In genomic region chr6:154474636-154475428, GRCh38 we compare ENCODE assay signal across 11 cellular contexts. TPM values are rescaled to one million over a fixed set of nuclear protein-coding genes. Genes with fewer than 3 reads are reported as not detected.
DNase-seq lines count a peak whose midpoint lies in the region; ATAC-seq and TF ChIP-seq lines count a peak whose summit lies in the region.
"Had no signal": no experiment of that assay in that cellular context is flagged by ENCODE, and none has a peak within 500 bp of the region (broad histone marks: within the 10 kb centered on the region; RNA-seq: fewer than 3 reads in every experiment).

No MANE protein-coding gene starts in this region.

- H3K9me3 Mint-ChIP-seq in chondrocyte (ENCODE audit: low read depth): peaks cover 6% of the 10 kb centered on the region
- peaks cover 6% of the 10 kb centered on the region for H3K9me3 Mint-ChIP-seq in mesothelial cell of epicardium

- H3K36me3 Mint-ChIP-seq in chondrocyte (ENCODE audit: low read depth): no peaks in the 10 kb centered on the region
- peaks cover 8% of the 10 kb centered on the region for H3K36me3 Mint-ChIP-seq in mesothelial cell of epicardium

- no peak overlapping the region for H3K4me3 Mint-ChIP-seq in chondrocyte (ENCODE audit: unreplicated experiment)
- H3K4me3 Mint-ChIP-seq in mesothelial cell of epicardium: no peak overlapping the region
- H3K4me3 Mint-ChIP-seq: B cell had no signal

- no peak for ATAC-seq in HG02588 (IDR thresholded peaks at IDR 0.05; ENCODE audit: unreplicated experiment)
- no peak for ATAC-seq in GM18867 (IDR thresholded peaks at IDR 0.05; ENCODE audit: unreplicated experiment)

- peak; percentile 69 for DNase-seq in ACHN
- peak; percentile 98 for DNase-seq in M059J (ENCODE audit: low read depth)
- no peak for DNase-seq in chondrocyte (ENCODE audit: low spot score)
- DNase-seq in mesothelial cell of epicardium (ENCODE audit: low spot score in 2 of 2, unreplicated experiment in 2 of 2): no peak
- no peak for DNase-seq in stimulated activated CD8-positive, alpha-beta memory T cell treated with anti-CD3 and anti-CD28 coated beads, Interleukin-4, amount 100 ng/mL, for 48 hours
- DNase-seq in activated CD4-positive, alpha-beta T cell treated with anti-CD3 and anti-CD28 coated beads for 48 hours: no peak
- DNase-seq: amygdala, NCI-H748 treated with DMSO at 0.1 percent for 48 hours had no signal

- TF ChIP-seq CTCF in chondrocyte (IDR thresholded peaks at IDR 0.05) (no peak), mesothelial cell of epicardium (IDR thresholded peaks at IDR 0.05; ENCODE audit: unreplicated experiment) (no peak)

- H3K27me3 Mint-ChIP-seq in chondrocyte (ENCODE audit: low read depth): no peaks in the 10 kb centered on the region
- no peaks in the 10 kb centered on the region for H3K27me3 Mint-ChIP-seq in mesothelial cell of epicardium (ENCODE audit: low read depth)
- H3K27me3 Mint-ChIP-seq: B cell had no signal

- in situ Hi-C loops in ACHN (cut with HindIII; ENCODE audit: low pct_ligation_motif_present, low pct_unique_long_range_greater_than_20kb, low sequenced_read_pairs): no loop called here

- H3K4me1 Mint-ChIP-seq in chondrocyte (ENCODE audit: low read depth): peaks cover 58% of the 10 kb centered on the region
- H3K4me1 Mint-ChIP-seq in mesothelial cell of epicardium: peaks cover 52% of the 10 kb centered on the region
- H3K4me1 Mint-ChIP-seq: B cell had no signal

- H3K27ac Mint-ChIP-seq in chondrocyte (ENCODE audit: unreplicated experiment) (peak overlapping the region; percentile 78), mesothelial cell of epicardium (peak overlapping the region; percentile 30)
- H3K27ac Mint-ChIP-seq: B cell had no signal

RNA-seq across cellular contexts. Expression of gene CNKSR3, which starts 35.7 kb away (rescaled TPM):
- 9.9 and 19.4 TPM in 2 replicates for total RNA-seq in M059J (2014; rRNA removed; shearing (Covaris generic))
- total RNA-seq in chondrocyte: 11.5 to 14.2 TPM (median 12.8 TPM) in 3 replicates
- 12.9 to 13.4 TPM (median 13.3 TPM) in 3 replicates for total RNA-seq in mesothelial cell of epicardium
- total RNA-seq: B cell had no signal

Comparison
In these comparisons a context has a peak if more than half of its experiments do, and no peak if none do; other contexts are left out.
1. DNase-seq: peak in ACHN (single experiment) and M059J (single experiment); none in chondrocyte (single experiment), mesothelial cell of epicardium (0 of 2), stimulated activated CD8-positive, alpha-beta memory T cell treated with anti-CD3 and anti-CD28 coated beads, Interleukin-4, amount 100 ng/mL, for 48 hours (single experiment) and activated CD4-positive, alpha-beta T cell treated with anti-CD3 and anti-CD28 coated beads for 48 hours (single experiment).